1 cellular context compared by ENCODE assay signal in genomic region chr2:39118786-39119499, GRCh38.
TF ChIP-seq lines count a peak whose summit lies in the region.

No MANE protein-coding gene starts in this region.

TF ChIP-seq in HepG2, 621 proteins besides CTCF, POLR2A, EP300 and RAD21 (continued from another document):
- TF ChIP-seq ZNF639 (CRISPR knock-in tag; conservative IDR thresholded peaks at IDR 0.05): no peak
- TF ChIP-seq ZNF782 (CRISPR knock-in tag; IDR thresholded peaks at IDR 0.05; ENCODE audit: borderline replicate concordance): no peak
- no peak for TF ChIP-seq IRF2 (CRISPR knock-in tag; IDR thresholded peaks at IDR 0.05)
- no peak for TF ChIP-seq SOX6 (IDR thresholded peaks at IDR 0.05)
- TF ChIP-seq SOX6 (CRISPR knock-in tag; IDR thresholded peaks at IDR 0.05): no peak
- TF ChIP-seq ZFX (CRISPR knock-in tag; IDR thresholded peaks at IDR 0.05; ENCODE audit: low read depth): no peak
- no peak for TF ChIP-seq POLR2G (IDR thresholded peaks at IDR 0.05; ENCODE audit: low read depth, low read length)
- peak; percentile 7; the same call in 1 of the 2 replicates for TF ChIP-seq SAP130 (CRISPR knock-in tag; IDR thresholded peaks at IDR 0.05; ENCODE audit: low read depth)
- TF ChIP-seq ZNF207 (IDR thresholded peaks at IDR 0.05; ENCODE audit: borderline replicate concordance): no peak
- no peak for TF ChIP-seq CBX1 (IDR thresholded peaks at IDR 0.05; ENCODE audit: low read depth)
- no peak for TF ChIP-seq MAFK (conservative IDR thresholded peaks at IDR 0.05 in 1 of 2, IDR thresholded peaks at IDR 0.05 in 1 of 2; ENCODE audit: low read length in 2 of 2)
- peak; percentile 19 for TF ChIP-seq ZNF18 (CRISPR knock-in tag; IDR thresholded peaks at IDR 0.05; ENCODE audit: insufficient replicate concordance)
TF ChIP-seq in HepG2: peak in this region for 2.
